11 cellular contexts compared by ENCODE assay signal in genomic region chr14:97120204-97121120, GRCh38.
DNase-seq lines count a peak whose midpoint lies in the region; ATAC-seq and TF ChIP-seq lines count a peak whose summit lies in the region.
"Had no signal": no experiment of that assay in that cellular context is flagged by ENCODE, and none has a peak within 500 bp of the region (broad histone marks: within the 10 kb centered on the region; RNA-seq: fewer than 3 reads in every experiment).

No MANE protein-coding gene starts in this region.

- no peak overlapping the region for H2BK120ac ChIP-seq in neuronal stem cell (ENCODE audit: low read depth, low read length)

- H2BK12ac ChIP-seq in neuronal stem cell (ENCODE audit: low read length): no peak overlapping the region

- no peak overlapping the region for H3K4ac ChIP-seq in neuronal stem cell (ENCODE audit: low read length)

- no peak overlapping the region for H3K14ac ChIP-seq in neuronal stem cell (ENCODE audit: low read length)

- H3K9ac ChIP-seq in neuronal stem cell (ENCODE audit: low read depth, low read length, poor library complexity): no peak overlapping the region

- H3K4me3 ChIP-seq in right lobe of liver (no peak overlapping the region), neuronal stem cell (ENCODE audit: low read length in 2 of 2) (no peak overlapping the region)
- H3K4me3 ChIP-seq: coronary artery had no signal

- H3K23ac ChIP-seq in neuronal stem cell (ENCODE audit: low read depth, low read length, poor library complexity): no peak overlapping the region

- H3K27ac ChIP-seq in right lobe of liver (no peak overlapping the region), neuronal stem cell (replicated peaks; ENCODE audit: low read length) (no peak overlapping the region)
- H3K27ac ChIP-seq: C4-2B, coronary artery had no signal

- no peaks in the 10 kb centered on the region for H3K9me3 ChIP-seq in right lobe of liver
- H3K9me3 ChIP-seq in neuronal stem cell (replicated peaks in 1 of 2; ENCODE audit: control insufficient read depth in 2 of 2, insufficient read depth in 1 of 2, low read depth in 1 of 2, low read length in 2 of 2): no peaks in the 10 kb centered on the region

- no peak overlapping the region for H3K4me2 ChIP-seq in neuronal stem cell (ENCODE audit: insufficient read depth, low read length, poor library complexity, severe bottlenecking)

- H3K27me3 ChIP-seq in right lobe of liver: no peaks in the 10 kb centered on the region
- no peaks in the 10 kb centered on the region for H3K27me3 ChIP-seq in neuronal stem cell (ENCODE audit: control insufficient read depth in 3 of 3, insufficient read depth in 3 of 3, low read depth in 1 of 3, low read length in 3 of 3)

- no peak overlapping the region for H2BK5ac ChIP-seq in neuronal stem cell (ENCODE audit: low read length)

- H4K91ac ChIP-seq in neuronal stem cell (ENCODE audit: low read depth, low read length, poor library complexity): no peak overlapping the region

- H2BK15ac ChIP-seq in neuronal stem cell (ENCODE audit: low read length): no peak overlapping the region

- H4K8ac ChIP-seq in neuronal stem cell (ENCODE audit: low read depth, low read length): no peak overlapping the region

- H2AFZ ChIP-seq in neuronal stem cell (ENCODE audit: low read length): no peak overlapping the region

- DNase-seq in DMS79 (lab: John Stamatoyannopoulos, UW) (peak; percentile 21), right lobe of liver (no peak), neuronal stem cell (ENCODE audit: low spot score) (no peak), SK-N-DZ (ENCODE audit: low spot score) (no peak)
- DNase-seq in activated CD8-positive, alpha-beta memory T cell treated with anti-CD3 and anti-CD28 coated beads, Interleukin-2, amount 50 U/mL, for 24 hours (ENCODE audit: extremely low read depth): peak; percentile 45
- peak; percentile 37 to 57 (median 41) for DNase-seq in stimulated activated CD4-positive, alpha-beta T cell treated with anti-CD3 and anti-CD28 coated beads, Interleukin-12 subunit alpha, Interleukin-12 subunit beta, amount 100 ng/mL, for 48 hours (ENCODE audit: low read depth in 2 of 3, low spot score in 1 of 3)
- DNase-seq: left ventricle myocardium superior had no signal

- ATAC-seq in HG03432 (IDR thresholded peaks at IDR 0.05; ENCODE audit: unreplicated experiment) (peak; percentile 86), right lobe of liver (no peak), GM19397 (IDR thresholded peaks at IDR 0.05; ENCODE audit: unreplicated experiment) (no peak)
- ATAC-seq: left ventricle myocardium superior had no signal

- H3K18ac ChIP-seq in neuronal stem cell (ENCODE audit: low read length): no peak overlapping the region

- no peaks in the 10 kb centered on the region for H3K79me1 ChIP-seq in neuronal stem cell (ENCODE audit: low read depth, low read length)

- no peaks in the 10 kb centered on the region for H3K4me1 ChIP-seq in right lobe of liver
- H3K4me1 ChIP-seq in neuronal stem cell (ENCODE audit: control insufficient read depth in 2 of 2, insufficient read depth in 1 of 2, low read depth in 1 of 2, low read length in 2 of 2): no peaks in the 10 kb centered on the region

- intact Hi-C loops in right lobe of liver (cut with DNase I): no loop called here

- 38% methylated on average over 6 of the region's 7 CpGs for WGBS in right lobe of liver (ENCODE audit: insufficient coverage, low coverage, low lambda C conversion rate, missing lambda C conversion rate)
- no CpG with 5 or more reads among the region's 7 CpGs for WGBS in neuronal stem cell (ENCODE audit: extremely low coverage in 2 of 2, insufficient read length in 2 of 2, insufficient replicate concordance in 1 of 2), 2 donors

- no peak for TF ChIP-seq POLR2A in right lobe of liver (IDR thresholded peaks at IDR 0.05)

- H2AK5ac ChIP-seq in neuronal stem cell (ENCODE audit: low read depth, low read length): no peak overlapping the region

- H3K36me3 ChIP-seq in right lobe of liver (no peaks in the 10 kb centered on the region), neuronal stem cell (replicated peaks in 1 of 2; ENCODE audit: control insufficient read depth in 2 of 2, insufficient read depth in 2 of 2, low read length in 2 of 2) (no peaks in the 10 kb centered on the region)

- no peak for TF ChIP-seq CTCF in right lobe of liver (IDR thresholded peaks at IDR 0.05)

Comparison
In these comparisons a context has a peak if more than half of its experiments do, and no peak if none do; other contexts are left out.
1. DNase-seq: peak in DMS79 (single experiment), activated CD8-positive, alpha-beta memory T cell treated with anti-CD3 and anti-CD28 coated beads, Interleukin-2, amount 50 U/mL, for 24 hours (single experiment) and stimulated activated CD4-positive, alpha-beta T cell treated with anti-CD3 and anti-CD28 coated beads, Interleukin-12 subunit alpha, Interleukin-12 subunit beta, amount 100 ng/mL, for 48 hours (3 of 3); none in right lobe of liver (0 of 3), neuronal stem cell (single experiment) and SK-N-DZ (single experiment).